ENCODE assay signal across 8 cellular contexts in the genomic region with DNA sequence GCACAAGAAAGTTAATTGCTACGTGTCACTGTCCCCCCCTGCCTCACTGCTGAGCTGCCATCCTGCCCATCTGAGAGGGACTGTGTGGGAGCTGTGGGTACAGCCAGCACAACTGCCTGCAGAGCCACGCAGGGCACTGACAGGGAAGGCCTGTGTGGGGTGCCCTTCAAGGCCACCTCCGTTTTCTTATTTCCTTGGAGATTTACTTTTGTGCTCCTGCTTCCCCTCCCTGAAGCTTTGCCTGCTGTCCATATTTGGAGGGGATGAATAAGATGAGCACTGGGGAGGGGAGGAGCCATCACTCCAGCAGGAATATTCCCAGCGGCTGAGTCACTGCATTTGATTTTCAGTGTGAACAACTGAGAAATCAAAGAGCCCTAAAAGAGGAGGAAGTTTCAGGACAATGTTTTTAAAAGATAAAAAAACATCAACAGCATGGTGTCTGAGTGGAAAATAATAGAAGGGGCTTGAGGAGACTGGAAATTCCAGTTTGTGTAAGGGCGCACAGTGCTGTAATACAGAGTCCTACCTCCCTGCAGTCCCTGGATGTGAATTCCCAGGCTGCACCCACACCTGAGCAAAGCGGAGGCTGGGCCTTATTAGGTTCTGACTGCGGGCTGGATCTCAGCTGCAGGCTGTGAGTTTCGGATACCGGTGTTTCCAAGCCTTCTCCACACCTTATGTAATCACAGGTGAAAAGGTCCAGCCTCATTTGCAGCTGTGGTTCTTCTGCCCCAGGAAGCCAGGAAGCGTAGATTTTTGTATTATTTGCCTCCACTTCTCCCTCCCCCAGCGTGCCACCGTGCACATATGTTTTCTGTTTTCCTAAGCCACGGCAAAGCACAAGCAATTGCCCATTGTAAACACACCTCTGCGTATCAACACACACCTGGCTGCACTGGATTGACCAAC.
DNase-seq lines count a peak whose midpoint lies in the region; TF ChIP-seq lines count a peak whose summit lies in the region.

No MANE protein-coding gene starts in this region.

- peaks cover 35% of the 10 kb centered on the region for H3K4me1 Mint-ChIP-seq in nephron

- TF ChIP-seq CTCF in dorsolateral prefrontal cortex (IDR thresholded peaks at IDR 0.05 in 54 of 56, conservative IDR thresholded peaks at IDR 0.05 in 2 of 56; ENCODE audit: low read depth in 1 of 56, partially characterized antibody in 56 of 56) (no peak), nephron (IDR thresholded peaks at IDR 0.05; ENCODE audit: unreplicated experiment in 3 of 3) (no peak)

- peak overlapping the region in 45 of 59 donors; percentile 10 to 79 (median 59) for H3K27ac ChIP-seq in dorsolateral prefrontal cortex

- H3K4me3 Mint-ChIP-seq in nephron: peak overlapping the region in 1 of 3 experiments; percentile 13

- intact Hi-C loops in dorsolateral prefrontal cortex (cut with DNase I): no loop called here

- H3K27ac Mint-ChIP-seq in nephron: peak overlapping the region; percentile 10 to 80 (median 27)

- DNase-seq in ELF-1 (ENCODE audit: low read depth, low spot score) (peak; percentile 37), NCI-H2196 treated with DMSO at 0.1 percent for 48 hours (lab: John Stamatoyannopoulos, UW; ENCODE audit: unreplicated experiment) (peak; percentile 69), dorsolateral prefrontal cortex (peak in 5 of 10 donors; percentile 44 to 68 (median 57)), COR-L47 (lab: John Stamatoyannopoulos, UW) (no peak)
- DNase-seq in activated CD4-positive, CD25-positive, alpha-beta regulatory T cell (lab: John Stamatoyannopoulos, UW): no peak
- DNase-seq in activated effector memory CD4-positive, alpha-beta T cell treated with Interleukin-2 at 50 U/mL for 16 hours: no peak
- no peak for DNase-seq in effector CD4-positive, alpha-beta T cell

- no peaks in the 10 kb centered on the region for H3K27me3 ChIP-seq in dorsolateral prefrontal cortex

- H3K27me3 Mint-ChIP-seq in nephron (ENCODE audit: low read depth): no peaks in the 10 kb centered on the region

- no peak overlapping the region for H3K4me3 ChIP-seq in dorsolateral prefrontal cortex

- H3K36me3 Mint-ChIP-seq in nephron (ENCODE audit: low read depth): peaks cover 20% of the 10 kb centered on the region

- no peaks in the 10 kb centered on the region for H3K9me3 Mint-ChIP-seq in nephron

Comparison
In these comparisons a context has a peak if more than half of its experiments do, and no peak if none do; other contexts are left out.
1. DNase-seq: peak in ELF-1 (single experiment) and NCI-H2196 treated with DMSO at 0.1 percent for 48 hours (single experiment); none in activated CD4-positive, CD25-positive, alpha-beta regulatory T cell (0 of 4), activated effector memory CD4-positive, alpha-beta T cell treated with Interleukin-2 at 50 U/mL for 16 hours (single experiment), COR-L47 (single experiment) and effector CD4-positive, alpha-beta T cell (single experiment).